ENCODE assay signal across 9 cellular contexts in the genomic region with DNA sequence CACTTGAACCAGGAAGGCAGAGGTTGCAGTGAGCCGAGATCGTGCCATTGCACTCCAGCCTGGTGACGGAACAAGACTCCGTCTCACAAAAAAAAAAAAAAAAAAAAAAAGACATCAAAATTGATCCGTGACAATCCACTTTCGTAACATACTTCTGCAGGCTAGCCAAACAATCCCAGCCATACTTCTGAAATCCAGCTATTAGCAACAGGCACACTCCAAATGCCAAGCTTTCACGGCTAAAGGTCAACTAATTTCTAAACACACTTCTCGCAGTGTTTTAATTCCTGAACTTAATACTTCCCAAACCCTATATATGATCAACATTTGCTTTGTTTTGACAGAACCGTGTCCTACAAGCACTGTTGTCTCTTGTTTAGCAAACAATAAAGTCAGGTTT.
"Had no signal": no experiment of that assay in that cellular context is flagged by ENCODE, and none has a peak within 500 bp of the region (broad histone marks: within the 10 kb centered on the region; RNA-seq: fewer than 3 reads in every experiment).

No MANE protein-coding gene starts in this region.

- H3K27ac ChIP-seq: HL-60 had no signal

- H3K36me3 Mint-ChIP-seq: IgD-negative memory B cell had no signal

- H3K27ac Mint-ChIP-seq: HFFc6, IgD-negative memory B cell had no signal

- H3K27me3 Mint-ChIP-seq: IgD-negative memory B cell had no signal

- H3K9me3 ChIP-seq: HAP-1 had no signal

- H3K4me3 Mint-ChIP-seq: HFFc6, IgD-negative memory B cell had no signal

- DNase-seq: GOT3, H7, HFFc6, KG1 had no signal

- H3K4me3 ChIP-seq: HAP-1 had no signal

- ATAC-seq: HCT116, HepG2 had no signal

- H3K4me1 Mint-ChIP-seq: IgD-negative memory B cell had no signal

- H3K36me3 ChIP-seq: HAP-1 had no signal

- H3K9me3 Mint-ChIP-seq: HFFc6 had no signal

- H3K4me1 ChIP-seq: HAP-1 had no signal
